In the genomic region with DNA sequence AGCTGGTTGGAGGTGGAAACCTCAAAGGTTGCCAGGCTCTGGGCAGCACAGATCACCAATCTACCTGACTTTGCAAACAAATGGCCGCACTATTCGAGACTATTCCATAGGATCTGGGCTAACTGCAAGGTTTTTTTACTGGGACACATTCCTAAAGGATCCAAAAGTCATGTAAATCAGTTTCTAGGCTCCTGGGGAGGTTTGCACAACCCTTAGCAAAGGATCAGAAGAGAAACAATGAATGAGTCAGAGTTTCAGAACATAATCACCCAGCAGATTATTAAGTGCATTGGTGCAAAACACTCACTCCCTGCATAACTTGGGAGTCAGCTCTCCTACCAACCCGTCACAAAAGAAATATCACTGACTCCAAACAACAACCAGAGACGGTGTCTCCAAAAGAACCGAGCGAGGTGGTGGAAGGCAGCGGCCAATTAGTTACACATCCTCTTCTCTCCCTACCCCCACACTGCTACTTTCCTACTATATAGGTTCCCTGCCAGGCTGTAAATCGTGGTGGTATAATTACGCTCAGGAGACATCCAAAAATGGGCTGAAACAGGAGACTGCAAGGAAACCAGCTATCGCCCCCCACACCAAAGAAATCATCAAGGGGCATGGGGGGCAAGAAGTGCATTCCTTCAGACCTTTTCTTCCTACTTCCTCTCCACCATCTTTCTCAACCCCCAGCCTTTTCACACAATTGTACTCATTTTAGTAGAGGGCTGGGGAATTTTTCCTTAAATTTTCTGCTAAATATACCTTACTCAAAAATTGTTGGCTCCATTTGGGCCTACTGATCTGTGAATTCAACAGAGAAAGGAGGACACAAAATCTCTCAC, we compare ENCODE assay signal across 9 cellular contexts. TPM values are rescaled to one million over a fixed set of nuclear protein-coding genes. Genes with fewer than 3 reads are reported as not detected.
DNase-seq lines count a peak whose midpoint lies in the region; ATAC-seq and TF ChIP-seq lines count a peak whose summit lies in the region.
"Had no signal": no experiment of that assay in that cellular context is flagged by ENCODE, and none has a peak within 500 bp of the region (broad histone marks: within the 10 kb centered on the region; RNA-seq: fewer than 3 reads in every experiment).

No MANE protein-coding gene starts in this region.

- H3K9me3 ChIP-seq in Loucy (ENCODE audit: insufficient read depth, low read depth, low read length): no peaks in the 10 kb centered on the region
- H3K9me3 ChIP-seq in prostate gland: no peaks in the 10 kb centered on the region

- DNase-seq in EL (peak; percentile 77), Right ventricle myocardium superior (no peak), prostate gland (ENCODE audit: low spot score) (peak; percentile 25), NCI-H510A (lab: John Stamatoyannopoulos, UW) (no peak), activated gamma-delta T cell (lab: John Stamatoyannopoulos, UW) (no peak)
- peak; percentile 17 for DNase-seq in activated T-cell treated with anti-CD3 and anti-CD28 coated beads, Interleukin-2, amount 50 U/mL, for 72 hours

- H4K20me1 ChIP-seq in Loucy (ENCODE audit: insufficient read depth, low read length, poor library complexity, severe bottlenecking): peaks cover 21% of the 10 kb centered on the region

- H3K27me3 Mint-ChIP-seq in activated T-cell treated with anti-CD3 and anti-CD28 coated beads, Interleukin-2, amount 50 U/mL, for 72 hours (ENCODE audit: low read depth): no peaks in the 10 kb centered on the region

- peaks cover 32% of the 10 kb centered on the region for H3K4me1 Mint-ChIP-seq in activated T-cell treated with anti-CD3 and anti-CD28 coated beads, Interleukin-2, amount 50 U/mL, for 72 hours (ENCODE audit: low read depth)

- H3K4me1 ChIP-seq in Loucy (ENCODE audit: insufficient read depth, low read length, poor library complexity, severe bottlenecking) (peaks cover 47% of the 10 kb centered on the region), prostate gland (replicated peaks) (peaks cover 11% of the 10 kb centered on the region)

- H3K4me3 ChIP-seq in Loucy (ENCODE audit: low read length, poor library complexity, severe bottlenecking) (peak overlapping the region; percentile 94), prostate gland (peak overlapping the region; percentile 92 to 97)

- H3K79me2 ChIP-seq in Loucy (ENCODE audit: insufficient read depth, low read length): peaks cover 75% of the 10 kb centered on the region

- no peaks in the 10 kb centered on the region for H3K27me3 ChIP-seq in Loucy (ENCODE audit: insufficient read depth, low read length, poor library complexity, severe bottlenecking)
- no peaks in the 10 kb centered on the region for H3K27me3 ChIP-seq in prostate gland (replicated peaks; ENCODE audit: insufficient read depth)

- no peaks in the 10 kb centered on the region for H3K9me3 Mint-ChIP-seq in activated T-cell treated with anti-CD3 and anti-CD28 coated beads, Interleukin-2, amount 50 U/mL, for 72 hours

- H2AFZ ChIP-seq in Loucy (ENCODE audit: low read length): peak overlapping the region; percentile 13; the same call in 1 of the 2 replicates

- H3K27ac ChIP-seq in prostate gland: peak overlapping the region; percentile 85 to 99

- peak overlapping the region; percentile 81 for H3K9ac ChIP-seq in Loucy (ENCODE audit: low read depth, low read length, poor library complexity, severe bottlenecking)

- no peak overlapping the region for H3K4me3 Mint-ChIP-seq in activated T-cell treated with anti-CD3 and anti-CD28 coated beads, Interleukin-2, amount 50 U/mL, for 72 hours
- H3K4me3 Mint-ChIP-seq: brain had no signal

- ATAC-seq in GM21423 (IDR thresholded peaks at IDR 0.05; ENCODE audit: unreplicated experiment) (peak; percentile 24), Right ventricle myocardium superior (ENCODE audit: poor library complexity) (peak; percentile 4)
- ATAC-seq in activated T-cell treated with anti-CD3 and anti-CD28 coated beads, Interleukin-2, amount 50 U/mL, for 72 hours (replicated peaks in 1 of 2): peak; percentile 55 to 56

- TF ChIP-seq CTCF in Loucy (conservative IDR thresholded peaks at IDR 0.05; ENCODE audit: low read length) (no peak), prostate gland (IDR thresholded peaks at IDR 0.05) (no peak)

- H3K9me2 ChIP-seq in Loucy (replicated peaks; ENCODE audit: low read depth, low read length): no peaks in the 10 kb centered on the region

- intact Hi-C loops in Right ventricle myocardium superior (cut with DNase I): loop anchor here (5.0 kb wide), 1 partner anchor 122 kb away; no protein-coding TSS in a partner anchor
- intact Hi-C loops in prostate gland (cut with DNase I): no loop called here

- no peak overlapping the region for H3K27ac Mint-ChIP-seq in activated T-cell treated with anti-CD3 and anti-CD28 coated beads, Interleukin-2, amount 50 U/mL, for 72 hours
- H3K27ac Mint-ChIP-seq: brain had no signal

- no peaks in the 10 kb centered on the region; the same call in 1 of the 2 replicates for H3F3A ChIP-seq in Loucy (ENCODE audit: low read depth)

- no peaks in the 10 kb centered on the region for H3K36me3 ChIP-seq in Loucy (ENCODE audit: insufficient read depth, low read length)
- no peaks in the 10 kb centered on the region for H3K36me3 ChIP-seq in prostate gland

- WGBS in prostate gland: 7% methylated on average over 10 of the region's 10 CpGs

- peak; percentile 8 for TF ChIP-seq POLR2A in prostate gland (IDR thresholded peaks at IDR 0.05)

- H3K36me3 Mint-ChIP-seq in activated T-cell treated with anti-CD3 and anti-CD28 coated beads, Interleukin-2, amount 50 U/mL, for 72 hours (ENCODE audit: insufficient read depth in 2 of 2): peaks cover 4 to 6% of the 10 kb centered on the region in 2 donors

- peak overlapping the region; percentile 96 for H3K4me2 ChIP-seq in Loucy (ENCODE audit: low read depth, low read length, poor library complexity, severe bottlenecking)

RNA-seq across cellular contexts. Expression of a gene that starts 3.2 kb away (rescaled TPM):
- total RNA-seq in activated T-cell treated with anti-CD3 and anti-CD28 coated beads, Interleukin-2, amount 50 U/mL, for 72 hours: 10 to 100 TPM; 53.2 to 60.9 TPM
- total RNA-seq in Right ventricle myocardium superior: 96.8 TPM
- total RNA-seq in prostate gland: 100 to 1,000 TPM in 1 of 2 donors, 10 to 100 TPM in 1; 78.4 to 105 TPM

Comparison
In these comparisons a context has a peak if more than half of its experiments do, and no peak if none do; other contexts are left out.
1. DNase-seq: peak in EL (single experiment), activated T-cell treated with anti-CD3 and anti-CD28 coated beads, Interleukin-2, amount 50 U/mL, for 72 hours (2 of 2) and prostate gland (single experiment); none in Right ventricle myocardium superior (single experiment), NCI-H510A (single experiment) and activated gamma-delta T cell (single experiment).
2. ATAC-seq: peak in every context shown above with its lines; median percentile 56 in activated T-cell treated with anti-CD3 and anti-CD28 coated beads, Interleukin-2, amount 50 U/mL, for 72 hours; 24 in GM21423; 4 in Right ventricle myocardium superior.